8 cellular contexts compared by ENCODE assay signal in the genomic region with DNA sequence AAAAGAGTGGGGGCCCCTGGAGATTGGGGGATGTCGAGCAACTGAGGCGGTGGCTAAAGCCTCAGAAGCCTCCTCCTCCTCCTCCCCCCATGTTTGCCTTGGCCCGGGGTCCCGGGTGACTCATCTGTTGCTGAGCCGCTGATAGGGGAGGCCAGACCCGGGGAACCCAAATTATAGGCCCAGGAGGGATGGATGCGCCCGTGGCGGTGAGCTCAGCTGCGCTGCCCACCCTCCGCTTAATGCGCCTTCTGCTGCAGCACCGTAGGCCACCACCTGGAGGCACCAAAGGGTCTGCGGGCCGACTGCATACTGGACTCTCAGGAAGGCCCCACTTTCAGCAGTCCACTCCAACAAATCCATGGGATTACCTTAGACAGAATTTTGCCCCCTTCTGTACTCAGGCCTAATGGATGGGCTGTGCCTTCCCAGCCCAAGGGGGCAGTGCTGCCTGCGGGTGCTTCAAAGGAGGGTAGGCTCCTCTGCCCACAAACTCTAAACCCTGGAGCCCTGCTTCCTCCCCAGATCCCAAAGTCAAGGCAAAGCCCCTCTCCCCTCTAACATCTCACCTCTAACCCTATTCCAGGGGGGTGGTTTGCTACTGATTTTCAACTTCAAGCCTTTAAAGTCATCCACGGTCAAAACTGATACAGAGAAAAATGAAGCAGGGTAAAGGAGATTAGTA. TPM values are rescaled to one million over a fixed set of nuclear protein-coding genes. Genes with fewer than 3 reads are reported as not detected.
DNase-seq lines count a peak whose midpoint lies in the region; ATAC-seq, FAIRE-seq and TF ChIP-seq lines count a peak whose summit lies in the region.

No MANE protein-coding gene starts in this region.

- H3K4me2 ChIP-seq in SK-N-SH, result peak overlapping the region; percentile 24; the same call in 1 of the 2 replicates
- H3K4me2 ChIP-seq in osteoblast (ENCODE audit: insufficient read depth, low read length), result peak overlapping the region; percentile 64

- peaks cover 59% of the 10 kb centered on the region for H3K27me3 ChIP-seq in SK-N-SH (ENCODE audit: insufficient read depth)
- H3K27me3 ChIP-seq in osteoblast (ENCODE audit: insufficient read depth, low read length), result peaks cover 39% of the 10 kb centered on the region

- POLR2A ChIA-PET in SK-N-SH (lab: Yijun Ruan, JAX), result interaction anchor here (0.6 kb wide), 1 partner anchor 70 kb away, joined by 3 read pairs; a partner anchor contains a TSS

- no peak overlapping the region for H3K9ac ChIP-seq in SK-N-SH

- WGBS in SK-N-SH (ENCODE audit: low lambda C conversion rate), result 36% methylated on average over 13 of the region's 17 CpGs

- H3F3A ChIP-seq in SK-N-SH (replicated peaks; ENCODE audit: insufficient read depth), result peaks cover 10% of the 10 kb centered on the region

- H3K9me2 ChIP-seq in SK-N-SH, result no peaks in the 10 kb centered on the region

- peaks cover 0 to 21% of the 10 kb centered on the region in 2 experiments; a peak in 1 of 4 replicates for H3K4me1 ChIP-seq in SK-N-SH (ENCODE audit: control insufficient read depth in 1 of 2, insufficient read depth in 2 of 2, low read depth in 1 of 2, low read length in 1 of 2)
- H3K4me1 ChIP-seq in osteoblast (ENCODE audit: insufficient read depth, low read length), result peaks cover 52% of the 10 kb centered on the region

- peak; percentile 46 for TF ChIP-seq RAD21 in SK-N-SH (IDR thresholded peaks at IDR 0.05; ENCODE audit: low read length)

- DNase-seq in D721Med (ENCODE audit: insufficient read length, low spot score) (peak; percentile 18), SK-N-SH (peak; percentile 81), erythroblast (lab: John Stamatoyannopoulos, UW) (peak; percentile 50 to 58), osteoblast (ENCODE audit: insufficient read length, low spot score, missing footprints) (peak; percentile 98), NCI-H1092 treated with DMSO at 0.1 percent for 48 hours (lab: John Stamatoyannopoulos, UW) (no peak), NOMO-1 (lab: John Stamatoyannopoulos, UW; ENCODE audit: unreplicated experiment in 2 of 2) (no peak), SW480 (ENCODE audit: low spot score) (no peak)

- no peak for TF ChIP-seq POLR2A in erythroblast (IDR thresholded peaks at IDR 0.05; ENCODE audit: low read length)

- H3K27ac ChIP-seq in SK-N-SH (ENCODE audit: low read depth in 2 of 2, low read length in 1 of 2) (no peak overlapping the region), osteoblast (ENCODE audit: low read depth, low read length) (peak overlapping the region; percentile 7)

- H3K9me3 ChIP-seq in SK-N-SH, result no peaks in the 10 kb centered on the region
- H3K9me3 ChIP-seq in osteoblast (ENCODE audit: low read depth, low read length), result no peaks in the 10 kb centered on the region

- TF ChIP-seq CTCF in D721Med (IDR thresholded peaks at IDR 0.05; ENCODE audit: insufficient read depth, missing control alignments) (peak; percentile 36), SK-N-SH (IDR thresholded peaks at IDR 0.05) (peak; percentile 63), osteoblast (IDR thresholded peaks at IDR 0.05; ENCODE audit: extremely low read depth, low read depth, low read length) (peak; percentile 77)

- H3K79me2 ChIP-seq in SK-N-SH (ENCODE audit: insufficient read depth) (no peaks in the 10 kb centered on the region), osteoblast (ENCODE audit: insufficient read depth, low read length) (no peaks in the 10 kb centered on the region)

- H2AFZ ChIP-seq in SK-N-SH (ENCODE audit: low read depth), result no peak overlapping the region
- peak overlapping the region; percentile 71 for H2AFZ ChIP-seq in osteoblast (ENCODE audit: low read length)

- H3K4me3 ChIP-seq in SK-N-SH (ENCODE audit: low read depth in 2 of 2, low read length in 1 of 2) (no peak overlapping the region), osteoblast (ENCODE audit: insufficient read depth, low read length) (no peak overlapping the region)

- FAIRE-seq in D721Med (lab: Jason Lieb, UNC), result no peak

- H3K36me3 ChIP-seq in SK-N-SH (replicated peaks in 1 of 2; ENCODE audit: control insufficient read depth in 1 of 2, insufficient read depth in 2 of 2, low read length in 1 of 2) (no peaks in the 10 kb centered on the region), osteoblast (ENCODE audit: insufficient read depth, low read length) (no peaks in the 10 kb centered on the region)

- ATAC-seq in HG03520 (IDR thresholded peaks at IDR 0.05; ENCODE audit: unreplicated experiment), result no peak

- CTCF ChIA-PET in SK-N-SH (lab: Yijun Ruan, JAX), result interaction anchor here (0.9 to 32.2 kb wide), 5 partner anchors 17 to 121 kb away, joined by 3 to 935 read pairs (median 9); partner anchors contain the start of genes ARF3, DDN and WNT1

- H4K20me1 ChIP-seq in SK-N-SH (ENCODE audit: insufficient read depth) (no peaks in the 10 kb centered on the region), osteoblast (ENCODE audit: insufficient read depth, low read length) (peaks cover 4% of the 10 kb centered on the region)

- no peak for TF ChIP-seq EP300 in SK-N-SH (IDR thresholded peaks at IDR 0.05; ENCODE audit: borderline replicate concordance in 1 of 2, low read depth in 1 of 2, low read length in 1 of 2)

TF ChIP-seq in SK-N-SH, 30 proteins besides CTCF, POLR2A, EP300 and RAD21:
- TF ChIP-seq SMC3 (IDR thresholded peaks at IDR 0.05; ENCODE audit: low read depth, low read length), result peak; percentile 41; the same call in 1 of the 2 replicates
- no peak for TF ChIP-seq GATA2 (CRISPR knock-in tag; IDR thresholded peaks at IDR 0.05)

RNA-seq across cellular contexts. Expression of gene WNT10B, which starts 2.6 kb away (rescaled TPM):
- 0.11 and 0.18 TPM in 2 replicates for polyA plus RNA-seq in SK-N-SH (2012; rRNA removed)
- polyA plus RNA-seq in SK-N-SH (2012; cell fraction: cytosol; rRNA removed), result 0.08 and 0.23 TPM in 2 replicates
- polyA plus RNA-seq in SK-N-SH (2012; cell fraction: nucleus; rRNA removed), result 0.33 and 0.54 TPM in 2 replicates
- 0.29 and 0.36 TPM in 2 replicates for total RNA-seq in osteoblast

RNA-seq across cellular contexts. Expression of gene WNT1, which starts 4.0 kb away (rescaled TPM):
- not detected in 2 replicates for polyA plus RNA-seq in SK-N-SH (2012; rRNA removed)
- polyA plus RNA-seq in SK-N-SH (2012; cell fraction: cytosol; rRNA removed), result not detected in 2 replicates
- not detected in 2 replicates for polyA plus RNA-seq in SK-N-SH (2012; cell fraction: nucleus; rRNA removed)
- total RNA-seq in osteoblast, result not detected in 2 replicates

RNA-seq across cellular contexts. Expression of gene ARF3, which starts 16.8 kb away (rescaled TPM):
- 204 and 261 TPM in 2 replicates for polyA plus RNA-seq in SK-N-SH (2012; rRNA removed)
- polyA plus RNA-seq in SK-N-SH (2012; cell fraction: cytosol; rRNA removed), result 191 and 203 TPM in 2 replicates
- polyA plus RNA-seq in SK-N-SH (2012; cell fraction: nucleus; rRNA removed), result 152 and 174 TPM in 2 replicates
- total RNA-seq in osteoblast, result 51.9 and 53.9 TPM in 2 replicates

RNA-seq across cellular contexts. Expression of gene DDN, which starts 25.0 kb away (rescaled TPM):
- 0.20 and 0.24 TPM in 2 replicates for polyA plus RNA-seq in SK-N-SH (2012; rRNA removed)
- 0.17 TPM in 2 replicates for polyA plus RNA-seq in SK-N-SH (2012; cell fraction: cytosol; rRNA removed)
- 0.99 and 1.4 TPM in 2 replicates for polyA plus RNA-seq in SK-N-SH (2012; cell fraction: nucleus; rRNA removed)
- under 0.01 and 0.29 TPM in 2 replicates for total RNA-seq in osteoblast

RNA-seq across cellular contexts. Expression of gene PRKAG1, which starts 44.4 kb away (rescaled TPM):
- polyA plus RNA-seq in SK-N-SH (2012; rRNA removed), result 75.1 and 113 TPM in 2 replicates
- polyA plus RNA-seq in SK-N-SH (2012; cell fraction: cytosol; rRNA removed), result 90.8 and 99.1 TPM in 2 replicates
- 50.3 and 85.4 TPM in 2 replicates for polyA plus RNA-seq in SK-N-SH (2012; cell fraction: nucleus; rRNA removed)
- 81.3 and 89.0 TPM in 2 replicates for total RNA-seq in osteoblast

Comparison
In these comparisons a context has a peak if more than half of its experiments do, and no peak if none do; other contexts are left out.
1. DNase-seq: peak in D721Med (single experiment), SK-N-SH (single experiment), erythroblast (2 of 2) and osteoblast (single experiment); none in NCI-H1092 treated with DMSO at 0.1 percent for 48 hours (single experiment), NOMO-1 (0 of 2) and SW480 (single experiment).
2. Peak in every context shown above with its lines, with median percentiles within 50 percentile points of each other: CTCF ChIP-seq.